ENCODE assay signal across 8 cellular contexts in the genomic region with DNA sequence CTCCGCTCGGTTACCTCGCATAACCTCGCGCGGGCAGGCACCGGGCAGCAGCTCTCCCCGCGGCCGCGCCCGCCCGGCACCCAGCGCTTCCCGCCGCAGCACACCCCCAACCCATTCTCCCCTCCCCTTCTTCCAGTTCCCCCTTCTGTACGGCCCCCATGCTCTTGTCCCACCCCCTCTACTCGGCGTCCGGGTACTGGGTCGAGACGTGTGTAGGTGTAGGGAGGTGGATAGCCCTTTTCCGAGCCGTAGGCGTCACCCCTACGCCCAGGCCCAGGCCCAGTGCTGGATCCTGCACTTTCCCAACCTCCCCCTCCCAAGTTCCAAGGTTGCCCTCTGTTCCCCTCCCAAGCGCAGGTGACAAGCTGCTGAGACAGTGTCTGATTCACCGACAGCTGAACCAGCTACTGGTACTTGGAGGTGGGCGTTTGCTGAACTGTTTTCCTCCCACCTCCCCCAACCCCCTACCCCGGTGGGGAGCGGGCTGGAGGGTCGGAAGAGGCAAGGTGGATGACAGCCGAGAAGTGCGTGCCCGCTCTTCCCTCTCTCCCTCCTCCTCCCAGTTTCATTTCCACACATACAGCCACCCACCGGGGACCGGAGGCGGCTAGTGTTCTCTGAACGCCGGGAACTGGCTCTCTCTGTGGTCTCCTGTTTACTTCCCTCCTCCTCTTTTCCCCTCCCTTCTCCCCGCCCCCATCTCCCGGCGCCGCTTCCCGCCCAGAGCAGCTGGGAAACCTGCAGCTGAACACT. TPM values are rescaled to one million over a fixed set of nuclear protein-coding genes. Genes with fewer than 3 reads are reported as not detected.
DNase-seq lines count a peak whose midpoint lies in the region; ATAC-seq and TF ChIP-seq lines count a peak whose summit lies in the region.

No MANE protein-coding gene starts in this region.

- H3K4me3 ChIP-seq in NT2/D1 (ENCODE audit: insufficient read length, low read depth), result peak overlapping the region; percentile 61
- peak overlapping the region; percentile 51 for H3K4me3 ChIP-seq in fibroblast of pulmonary artery (replicated peaks; ENCODE audit: low read depth, low read length)
- H3K4me3 ChIP-seq in naive thymus-derived CD4-positive, alpha-beta T cell (ENCODE audit: low read length), result peak overlapping the region; percentile 69
- peak overlapping the region; percentile 67 to 85 (median 75) for H3K4me3 ChIP-seq in subcutaneous abdominal adipose tissue (ENCODE audit: low read depth in 1 of 5, low read length in 5 of 5)

- peak in 7 of 10 experiments; percentile 19 to 58 (median 30) for DNase-seq in CD4-positive, alpha-beta T cell
- DNase-seq in HK-2 (ENCODE audit: unreplicated experiment), result peak; percentile 39
- peak; percentile 62 for DNase-seq in NT2/D1 (ENCODE audit: low read depth, low spot score)
- peak; percentile 95 for DNase-seq in fibroblast of pulmonary artery (ENCODE audit: low read depth)
- DNase-seq in naive thymus-derived CD4-positive, alpha-beta T cell, result peak in 1 of 9 donors; percentile 73

- no peaks in the 10 kb centered on the region for H3K36me3 ChIP-seq in NT2/D1 (ENCODE audit: insufficient read depth, insufficient read length, low read length)
- no peaks in the 10 kb centered on the region for H3K36me3 ChIP-seq in naive thymus-derived CD4-positive, alpha-beta T cell (ENCODE audit: control insufficient read depth in 2 of 3, insufficient read depth in 3 of 3, low read length in 3 of 3)
- H3K36me3 ChIP-seq in subcutaneous abdominal adipose tissue (ENCODE audit: control insufficient read depth in 5 of 5, insufficient read depth in 5 of 5, low read length in 5 of 5), result no peaks in the 10 kb centered on the region

- no peaks in the 10 kb centered on the region for H3K27me3 Mint-ChIP-seq in CD4-positive, alpha-beta T cell
- no peaks in the 10 kb centered on the region for H3K27me3 Mint-ChIP-seq in activated T-helper 17 cell treated with anti-CD3 and anti-CD28 coated beads, Interleukin-2, amount 50 U/mL, for 72 hours
- peaks cover 0 to 6% (median 0%) of the 10 kb centered on the region in 5 donors for H3K27me3 Mint-ChIP-seq in naive thymus-derived CD4-positive, alpha-beta T cell

- H3K9me3 Mint-ChIP-seq in CD4-positive, alpha-beta T cell, result no peaks in the 10 kb centered on the region
- H3K9me3 Mint-ChIP-seq in activated T-helper 17 cell treated with anti-CD3 and anti-CD28 coated beads, Interleukin-2, amount 50 U/mL, for 72 hours, result no peaks in the 10 kb centered on the region
- H3K9me3 Mint-ChIP-seq in naive thymus-derived CD4-positive, alpha-beta T cell, result peaks cover 0 to 10% (median 0%) of the 10 kb centered on the region in 11 donors

- peak overlapping the region; percentile 98 for H3K27ac ChIP-seq in CD4-positive, alpha-beta T cell (ENCODE audit: low read depth, low read length)
- H3K27ac ChIP-seq in naive thymus-derived CD4-positive, alpha-beta T cell (ENCODE audit: low read depth, low read length), result peak overlapping the region; percentile 92
- peak overlapping the region; percentile 99 for H3K27ac ChIP-seq in subcutaneous abdominal adipose tissue (ENCODE audit: low read depth, low read length)

- H3K9me3 ChIP-seq in CD4-positive, alpha-beta T cell (ENCODE audit: control insufficient read depth, low read length), result no peaks in the 10 kb centered on the region
- H3K9me3 ChIP-seq in NT2/D1 (ENCODE audit: insufficient read depth, low read length) (no peaks in the 10 kb centered on the region), subcutaneous abdominal adipose tissue (ENCODE audit: control insufficient read depth in 5 of 5, low read length in 5 of 5) (no peaks in the 10 kb centered on the region)
- no peaks in the 10 kb centered on the region for H3K9me3 ChIP-seq in naive thymus-derived CD4-positive, alpha-beta T cell (ENCODE audit: control insufficient read depth in 2 of 3, low read length in 3 of 3)

- peaks cover 13% of the 10 kb centered on the region for H3K36me3 Mint-ChIP-seq in CD4-positive, alpha-beta T cell (ENCODE audit: low read depth)
- peaks cover 9% of the 10 kb centered on the region for H3K36me3 Mint-ChIP-seq in activated T-helper 17 cell treated with anti-CD3 and anti-CD28 coated beads, Interleukin-2, amount 50 U/mL, for 72 hours (ENCODE audit: low read depth)
- H3K36me3 Mint-ChIP-seq in naive thymus-derived CD4-positive, alpha-beta T cell, result peaks cover 0 to 3% (median 0%) of the 10 kb centered on the region in 5 donors

- H3K4me1 ChIP-seq in NT2/D1 (ENCODE audit: insufficient read depth, insufficient read length) (peaks cover 4% of the 10 kb centered on the region), subcutaneous abdominal adipose tissue (ENCODE audit: control insufficient read depth in 5 of 5, insufficient read depth in 5 of 5, low read length in 5 of 5) (peaks cover 10 to 48% (median 32%) of the 10 kb centered on the region in 5 donors)
- peaks cover 32 to 38% of the 10 kb centered on the region in 2 donors for H3K4me1 ChIP-seq in naive thymus-derived CD4-positive, alpha-beta T cell (ENCODE audit: control insufficient read depth in 2 of 2, insufficient read depth in 2 of 2, low read length in 2 of 2)

- H3K27ac Mint-ChIP-seq in CD4-positive, alpha-beta T cell, result peak overlapping the region; percentile 100
- H3K27ac Mint-ChIP-seq in activated T-helper 17 cell treated with anti-CD3 and anti-CD28 coated beads, Interleukin-2, amount 50 U/mL, for 72 hours, result peak overlapping the region; percentile 96
- peak overlapping the region; percentile 75 to 100 (median 99) for H3K27ac Mint-ChIP-seq in naive thymus-derived CD4-positive, alpha-beta T cell

- no peaks in the 10 kb centered on the region for H3K27me3 ChIP-seq in CD4-positive, alpha-beta T cell (ENCODE audit: control insufficient read depth, insufficient read depth, low read length)
- H3K27me3 ChIP-seq in NT2/D1 (ENCODE audit: insufficient read depth, insufficient read length) (peaks cover 10% of the 10 kb centered on the region), subcutaneous abdominal adipose tissue (ENCODE audit: control insufficient read depth in 5 of 5, insufficient read depth in 4 of 5, low read length in 5 of 5) (no peaks in the 10 kb centered on the region)
- H3K27me3 ChIP-seq in naive thymus-derived CD4-positive, alpha-beta T cell (ENCODE audit: control insufficient read depth in 2 of 2, insufficient read depth in 2 of 2, low read length in 2 of 2), result no peaks in the 10 kb centered on the region

- peak overlapping the region; percentile 90 for H3K9ac ChIP-seq in NT2/D1 (ENCODE audit: insufficient read length, low read depth)
- H3K9ac ChIP-seq in subcutaneous abdominal adipose tissue (ENCODE audit: low read length in 5 of 5), result peak overlapping the region; percentile 72 to 92 (median 88)

- H3K4me1 Mint-ChIP-seq in CD4-positive, alpha-beta T cell (ENCODE audit: low read depth), result peaks cover 53% of the 10 kb centered on the region
- H3K4me1 Mint-ChIP-seq in activated T-helper 17 cell treated with anti-CD3 and anti-CD28 coated beads, Interleukin-2, amount 50 U/mL, for 72 hours, result peaks cover 21% of the 10 kb centered on the region
- H3K4me1 Mint-ChIP-seq in naive thymus-derived CD4-positive, alpha-beta T cell, result peaks cover 24 to 66% (median 41%) of the 10 kb centered on the region in 7 donors

- CTCF ChIA-PET in CD4-positive, alpha-beta T cell (lab: Charles Lee), result interaction anchor here (1.1 to 2.7 kb wide), 3 partner anchors 15 to 182 kb away, joined by 3 to 7 read pairs (median 5); no protein-coding TSS in a partner anchor
- CTCF ChIA-PET in naive thymus-derived CD4-positive, alpha-beta T cell (lab: Charles Lee), result interaction anchor here (0.7 to 1.9 kb wide), 4 partner anchors 10 to 182 kb away, joined by 3 to 17 read pairs (median 4); no protein-coding TSS in a partner anchor

- POLR2A ChIA-PET in CD4-positive, alpha-beta T cell (lab: Charles Lee), result interaction anchor here (0.6 to 5.3 kb wide), 24 partner anchors 9 to 182 kb away, joined by 3 to 76 read pairs (median 6); a partner anchor contains a TSS
- POLR2A ChIA-PET in naive thymus-derived CD4-positive, alpha-beta T cell (lab: Charles Lee), result interaction anchor here (0.6 to 6.8 kb wide), 20 partner anchors 8 to 1346 kb away, joined by 3 to 138 read pairs (median 4); no protein-coding TSS in a partner anchor

- intact Hi-C loops in CD4-positive, alpha-beta T cell (cut with DNase I, micrococcal nuclease), result loop anchor here (1.0 to 10.0 kb wide), 4 partner anchors 8 to 1264 kb away; no protein-coding TSS in a partner anchor
- intact Hi-C loops in naive thymus-derived CD4-positive, alpha-beta T cell (cut with micrococcal nuclease), result loop anchor here (1.0 to 5.0 kb wide), 10 partner anchors 8 to 1945 kb away; a partner anchor contains a TSS

- TF ChIP-seq CTCF in CD4-positive, alpha-beta T cell (IDR thresholded peaks at IDR 0.05), result no peak
- no peak for TF ChIP-seq CTCF in fibroblast of pulmonary artery (IDR thresholded peaks at IDR 0.05; ENCODE audit: low read length, missing control alignments)

- peak overlapping the region; percentile 97 for H3K4me3 Mint-ChIP-seq in CD4-positive, alpha-beta T cell
- peak overlapping the region; percentile 88 for H3K4me3 Mint-ChIP-seq in activated T-helper 17 cell treated with anti-CD3 and anti-CD28 coated beads, Interleukin-2, amount 50 U/mL, for 72 hours
- H3K4me3 Mint-ChIP-seq in naive thymus-derived CD4-positive, alpha-beta T cell, result peak overlapping the region; percentile 87 to 99 (median 95)

- peak; percentile 31 for ATAC-seq in CD4-positive, alpha-beta T cell (ENCODE audit: poor library complexity)
- peak; percentile 15 for ATAC-seq in GM19324 (IDR thresholded peaks at IDR 0.05; ENCODE audit: low FRiP score, unreplicated experiment)
- peak; percentile 45 for ATAC-seq in activated T-helper 17 cell treated with anti-CD3 and anti-CD28 coated beads, Interleukin-2, amount 50 U/mL, for 72 hours (replicated peaks)
- ATAC-seq in naive thymus-derived CD4-positive, alpha-beta T cell, result no peak

RNA-seq across cellular contexts. Expression of a gene that starts 6.0 kb away (rescaled TPM):
- total RNA-seq in CD4-positive, alpha-beta T cell, result 100 to 1,000 TPM; 132 to 135 TPM
- 10 to 100 TPM in 1 of 2 donors, 1 to 10 TPM in 1; 9.1 to 19.0 TPM for total RNA-seq in activated T-helper 17 cell treated with anti-CD3 and anti-CD28 coated beads, Interleukin-2, amount 50 U/mL, for 72 hours
- 10 to 100 TPM; 12.6 to 96.7 (median 23.3) TPM for total RNA-seq in naive thymus-derived CD4-positive, alpha-beta T cell
- polyA plus RNA-seq in naive thymus-derived CD4-positive, alpha-beta T cell, result 1 to 10 TPM; 2.3 to 3.5 TPM
